19 cellular contexts compared by ENCODE assay signal in genomic region chr11:45341379-45341778, GRCh38. TPM values are rescaled to one million over a fixed set of nuclear protein-coding genes. Genes with fewer than 3 reads are reported as not detected.
DNase-seq lines count a peak whose midpoint lies in the region; ATAC-seq and TF ChIP-seq lines count a peak whose summit lies in the region.
"Had no signal": no experiment of that assay in that cellular context is flagged by ENCODE, and none has a peak within 500 bp of the region (broad histone marks: within the 10 kb centered on the region; RNA-seq: fewer than 3 reads in every experiment).

No MANE protein-coding gene starts in this region.

- TF ChIP-seq CTCF in GM23338 (conservative IDR thresholded peaks at IDR 0.05; ENCODE audit: low read depth in 2 of 2) = peak; percentile 8 to 46; a peak in 1 of 4 replicates

- H3K9me2 ChIP-seq in GM23338 (ENCODE audit: insufficient read depth) = no peaks in the 10 kb centered on the region

- H3K27me3 Mint-ChIP-seq in GM23338 (ENCODE audit: insufficient read depth, low read depth, poor library complexity) = peaks cover 6% of the 10 kb centered on the region

- H3K27ac Mint-ChIP-seq in GM23338 = no peak overlapping the region
- H3K27ac Mint-ChIP-seq: T-helper 1 cell treated with Interleukin-12 subunit alpha and Interleukin-12 subunit beta and Interleukin-4 antibody, amounts not matched to agents 30 μg/mL and 1 μg/mL, for 36 hours had no signal

- peak overlapping the region; percentile 29; the same call in 1 of the 2 replicates for H3K4me2 ChIP-seq in GM23338
- H3K4me2 ChIP-seq in mesendoderm (ENCODE audit: low read length) = no peak overlapping the region

- peaks cover 23% of the 10 kb centered on the region for H3K4me1 ChIP-seq in GM23338 (ENCODE audit: insufficient read depth)
- peaks cover 2% of the 10 kb centered on the region for H3K4me1 ChIP-seq in mesendoderm (ENCODE audit: control insufficient read depth, low read depth, low read length)
- H3K4me1 ChIP-seq in SJCRH30 = no peaks in the 10 kb centered on the region
- H3K4me1 ChIP-seq: Caco-2 had no signal

- H3K9ac ChIP-seq in mesendoderm (ENCODE audit: low read length) = no peak overlapping the region

- H3K79me2 ChIP-seq in GM23338 (replicated peaks; ENCODE audit: insufficient read depth) (no peaks in the 10 kb centered on the region), mesendoderm (ENCODE audit: control insufficient read depth, insufficient read depth, low read length) (no peaks in the 10 kb centered on the region)

- H3K4me3 ChIP-seq in GM23338 = no peak overlapping the region
- no peak overlapping the region for H3K4me3 ChIP-seq in mesendoderm (ENCODE audit: low read length)
- H3K4me3 ChIP-seq in SJCRH30 = no peak overlapping the region

- H3K4me1 Mint-ChIP-seq in GM23338 = peaks cover 49% of the 10 kb centered on the region

- H3K9me3 Mint-ChIP-seq in GM23338 = no peaks in the 10 kb centered on the region
- H3K9me3 Mint-ChIP-seq: T-helper 1 cell treated with Interleukin-12 subunit alpha and Interleukin-12 subunit beta and Interleukin-4 antibody, amounts not matched to agents 30 μg/mL and 1 μg/mL, for 36 hours had no signal

- no peak overlapping the region for H2BK15ac ChIP-seq in mesendoderm (replicated peaks; ENCODE audit: low read depth)

- H3K23ac ChIP-seq in mesendoderm (ENCODE audit: low read length) = no peak overlapping the region

- H3K27me3 ChIP-seq in GM23338 (ENCODE audit: insufficient read depth) (no peaks in the 10 kb centered on the region), mesendoderm (ENCODE audit: insufficient read depth, low read length, poor library complexity) (no peaks in the 10 kb centered on the region), SJCRH30 (peaks cover 28% of the 10 kb centered on the region)

- H3K36me3 Mint-ChIP-seq in GM23338 (ENCODE audit: low read depth) = no peaks in the 10 kb centered on the region

- H3K56ac ChIP-seq in mesendoderm (ENCODE audit: low read length) = no peak overlapping the region

- H2AK5ac ChIP-seq in mesendoderm (ENCODE audit: low read length) = no peak overlapping the region

- H3K4me3 Mint-ChIP-seq in GM23338 = no peak overlapping the region
- H3K4me3 Mint-ChIP-seq: T-helper 1 cell treated with Interleukin-12 subunit alpha and Interleukin-12 subunit beta and Interleukin-4 antibody, amounts not matched to agents 30 μg/mL and 1 μg/mL, for 36 hours had no signal

- no peaks in the 10 kb centered on the region for H3K36me3 ChIP-seq in GM23338 (ENCODE audit: insufficient read depth)
- H3K36me3 ChIP-seq in mesendoderm (ENCODE audit: control insufficient read depth, insufficient read depth, low read length) = no peaks in the 10 kb centered on the region
- no peaks in the 10 kb centered on the region; the same call in 1 of the 2 replicates for H3K36me3 ChIP-seq in SJCRH30

- H2BK120ac ChIP-seq in mesendoderm (ENCODE audit: low read depth, low read length) = no peak overlapping the region

- no peak overlapping the region for H4K8ac ChIP-seq in mesendoderm (ENCODE audit: low read depth, low read length)

- WGBS in mesendoderm (ENCODE audit: extremely low coverage, insufficient coverage, low lambda C conversion rate) = no CpG with 5 or more reads among the region's 7 CpGs

- no peak overlapping the region for H2AFZ ChIP-seq in GM23338

- H3F3A ChIP-seq in GM23338 (replicated peaks; ENCODE audit: low read depth) = no peaks in the 10 kb centered on the region

- no peaks in the 10 kb centered on the region for H4K20me1 ChIP-seq in GM23338 (replicated peaks; ENCODE audit: insufficient read depth)

- ATAC-seq in GM23338 = peak; percentile 46
- ATAC-seq in HG03432 (IDR thresholded peaks at IDR 0.05; ENCODE audit: unreplicated experiment) = no peak
- ATAC-seq: HCT116, Panc1, Right ventricle myocardium inferior had no signal

- H3K9me3 ChIP-seq in SJCRH30 (replicated peaks) = no peaks in the 10 kb centered on the region
- H3K9me3 ChIP-seq: Caco-2 had no signal

- H2BK5ac ChIP-seq in mesendoderm (ENCODE audit: low read length) = no peak overlapping the region

- H3K18ac ChIP-seq in mesendoderm (ENCODE audit: low read length) = no peak overlapping the region

- H3K27ac ChIP-seq in GM23338 (ENCODE audit: low read depth) = no peak overlapping the region
- H3K27ac ChIP-seq in mesendoderm (ENCODE audit: low read depth, low read length) = no peak overlapping the region
- H3K27ac ChIP-seq in SJCRH30 = no peak overlapping the region
- H3K27ac ChIP-seq: HL-60 had no signal

- DNase-seq in COLO668 (lab: John Stamatoyannopoulos, UW; ENCODE audit: unreplicated experiment) (peak; percentile 37), GM23338 (ENCODE audit: low spot score) (peak; percentile 58), SHP77 (lab: John Stamatoyannopoulos, UW) (peak; percentile 15 to 55), mesendoderm (peak; percentile 41), HUDEP-2 (lab: John Stamatoyannopoulos, UW; ENCODE audit: unreplicated experiment in 76 of 76) (no peak), SJCRH30 (no peak)
- no peak for DNase-seq in activated CD4-positive, CD25-positive, alpha-beta regulatory T cell treated with anti-CD3 and anti-CD28 coated beads, Interleukin-2, amount 50 U/mL, for 72 hours
- DNase-seq: ACHN, Caco-2, MV-4-11, NCI-H1436 treated with DMSO at 0.1 percent for 48 hours, NCI-H446, NCI-H82 had no signal

- no peak overlapping the region for H3K4ac ChIP-seq in mesendoderm (ENCODE audit: low read depth, low read length)

- H4K5ac ChIP-seq in mesendoderm (ENCODE audit: low read length) = no peak overlapping the region

- H3K79me1 ChIP-seq in mesendoderm (ENCODE audit: low read length) = no peaks in the 10 kb centered on the region

TF ChIP-seq in GM23338, 12 proteins besides CTCF, POLR2A, EP300 and RAD21:
- no peak for TF ChIP-seq ZNF114 (CRISPR knock-in tag; IDR thresholded peaks at IDR 0.05)
- peak; percentile 29; the same call in 1 of the 2 replicates for TF ChIP-seq NANOG (IDR thresholded peaks at IDR 0.05; ENCODE audit: borderline replicate concordance)
- TF ChIP-seq REST (IDR thresholded peaks at IDR 0.05; ENCODE audit: unreplicated experiment) = no peak
- TF ChIP-seq EZH2phosphoT487 (IDR thresholded peaks at IDR 0.05; ENCODE audit: unreplicated experiment) = no peak
- TF ChIP-seq ZNF331 (CRISPR knock-in tag; IDR thresholded peaks at IDR 0.05; ENCODE audit: low read depth) = no peak

RNA-seq across cellular contexts. Expression of gene SYT13, which starts 55.2 kb away (rescaled TPM):
- 16.3 and 17.1 TPM in 2 replicates for total RNA-seq in GM23338 (2014; rRNA removed; shearing (Covaris generic))
- 3.4 and 3.5 TPM in 2 replicates for polyA plus RNA-seq in GM23338 (2016; fragmentation: Nextera tagmentation; extraction: Ambion mirVana)
- 1.9 TPM for polyA plus RNA-seq in mesendoderm (2013, experiment 1 of 2)
- 2.1 TPM for polyA plus RNA-seq in mesendoderm (2013, experiment 2 of 2)
- 0.03 TPM in 1 of 2 replicates, not detected in the other for total RNA-seq in SJCRH30 (2014; rRNA removed; shearing (Covaris generic))

Comparison
In these comparisons a context has a peak if more than half of its experiments do, and no peak if none do; other contexts are left out.
1. DNase-seq: peak in COLO668 (single experiment), GM23338 (single experiment), SHP77 (2 of 2) and mesendoderm (single experiment); none in HUDEP-2 (0 of 76), activated CD4-positive, CD25-positive, alpha-beta regulatory T cell treated with anti-CD3 and anti-CD28 coated beads, Interleukin-2, amount 50 U/mL, for 72 hours (single experiment) and SJCRH30 (0 of 2).
2. RNA of gene SYT13, which starts 55.2 kb away (total RNA-seq): 16.3 to 17.1 TPM in GM23338; 0.03 TPM in SJCRH30; every median in the first group is over 10 times any median in the second.